In genomic region chr1:91166106-91166712, GRCh38 we compare ENCODE assay signal across 7 cellular contexts.
DNase-seq lines count a peak whose midpoint lies in the region; ATAC-seq and TF ChIP-seq lines count a peak whose summit lies in the region.

No MANE protein-coding gene starts in this region.

- no peaks in the 10 kb centered on the region for H3K9me3 Mint-ChIP-seq in WTC11
- H3K9me3 Mint-ChIP-seq in naive thymus-derived CD4-positive, alpha-beta T cell: no peaks in the 10 kb centered on the region

- DNase-seq in GF-D8 (lab: John Stamatoyannopoulos, UW) (peak; percentile 12), NCI-H2196 (lab: John Stamatoyannopoulos, UW; ENCODE audit: unreplicated experiment) (peak; percentile 63), WTC11 (ENCODE audit: low spot score) (peak; percentile 68), esophagus squamous epithelium (lab: John Stamatoyannopoulos, UW) (no peak)
- peak in 5 of 9 donors; percentile 4 to 13 (median 7) for DNase-seq in naive thymus-derived CD4-positive, alpha-beta T cell

- POLR2A ChIA-PET in WTC11 (lab: Charles Lee): interaction anchor here (0.7 kb wide), 1 partner anchor 112 kb away, joined by 3 read pairs; no protein-coding TSS in a partner anchor
- POLR2A ChIA-PET in naive thymus-derived CD4-positive, alpha-beta T cell (lab: Charles Lee): no interaction called here

- no peak overlapping the region for H3K4me3 Mint-ChIP-seq in WTC11
- H3K4me3 Mint-ChIP-seq in naive thymus-derived CD4-positive, alpha-beta T cell: no peak overlapping the region

- H3K27ac Mint-ChIP-seq in WTC11: no peak overlapping the region
- no peak overlapping the region for H3K27ac Mint-ChIP-seq in naive thymus-derived CD4-positive, alpha-beta T cell

- 8 to 11% methylated on average over 6 of the region's 6 CpGs for WGBS in esophagus squamous epithelium, 2 donors

- no peaks in the 10 kb centered on the region for H3K36me3 Mint-ChIP-seq in WTC11
- no peaks in the 10 kb centered on the region for H3K36me3 Mint-ChIP-seq in naive thymus-derived CD4-positive, alpha-beta T cell

- H3K36me3 ChIP-seq in esophagus squamous epithelium: no peaks in the 10 kb centered on the region
- no peaks in the 10 kb centered on the region for H3K36me3 ChIP-seq in naive thymus-derived CD4-positive, alpha-beta T cell (ENCODE audit: control insufficient read depth in 2 of 3, insufficient read depth in 3 of 3, low read length in 3 of 3)

- TF ChIP-seq CTCF in WTC11 (IDR thresholded peaks at IDR 0.05) (peak; percentile 79), esophagus squamous epithelium (IDR thresholded peaks at IDR 0.05) (peak; percentile 29 to 74 (median 62))

- no peaks in the 10 kb centered on the region for H3K9me3 ChIP-seq in esophagus squamous epithelium
- no peaks in the 10 kb centered on the region for H3K9me3 ChIP-seq in naive thymus-derived CD4-positive, alpha-beta T cell (ENCODE audit: control insufficient read depth in 2 of 3, low read length in 3 of 3)

- H3K27me3 ChIP-seq in esophagus squamous epithelium: no peaks in the 10 kb centered on the region
- no peaks in the 10 kb centered on the region for H3K27me3 ChIP-seq in naive thymus-derived CD4-positive, alpha-beta T cell (ENCODE audit: control insufficient read depth in 2 of 2, insufficient read depth in 2 of 2, low read length in 2 of 2)

- ATAC-seq in HG02642 (IDR thresholded peaks at IDR 0.05; ENCODE audit: poor library complexity, unreplicated experiment) (peak; percentile 42), WTC11 (peak; percentile 33), HG03139 (IDR thresholded peaks at IDR 0.05; ENCODE audit: unreplicated experiment) (no peak)
- peak; percentile 51 for ATAC-seq in naive thymus-derived CD4-positive, alpha-beta T cell

- TF ChIP-seq POLR2A in esophagus squamous epithelium (IDR thresholded peaks at IDR 0.05): no peak

- CTCF ChIA-PET in WTC11 (lab: Charles Lee): interaction anchor here (0.6 to 5.8 kb wide), 85 partner anchors 9 to 1203 kb away, joined by 3 to 220 read pairs (median 6); partner anchors contain the start of genes HFM1 and ZNF644
- CTCF ChIA-PET in naive thymus-derived CD4-positive, alpha-beta T cell (lab: Charles Lee): interaction anchor here (0.6 to 2.6 kb wide), 12 partner anchors 9 to 1384 kb away, joined by 3 to 9 read pairs (median 3); no protein-coding TSS in a partner anchor

- intact Hi-C loops in esophagus squamous epithelium (cut with DNase I): no loop called here
- intact Hi-C loops in naive thymus-derived CD4-positive, alpha-beta T cell (cut with micrococcal nuclease): loop anchor here (2.0 to 10.0 kb wide), 10 partner anchors 111 to 1129 kb away; partner anchors contain the start of genes CDC7 (in 1 of the 2), GLMN (in 1 of the 2) and RPAP2 (in 1 of the 2)

- H3K4me1 ChIP-seq in esophagus squamous epithelium: no peaks in the 10 kb centered on the region
- no peaks in the 10 kb centered on the region for H3K4me1 ChIP-seq in naive thymus-derived CD4-positive, alpha-beta T cell (ENCODE audit: control insufficient read depth in 2 of 2, insufficient read depth in 2 of 2, low read length in 2 of 2)

- peaks cover 6% of the 10 kb centered on the region for H3K27me3 Mint-ChIP-seq in WTC11 (ENCODE audit: low read depth)
- H3K27me3 Mint-ChIP-seq in naive thymus-derived CD4-positive, alpha-beta T cell: peaks cover 0 to 8% (median 0%) of the 10 kb centered on the region in 5 donors

- no peak overlapping the region for H3K4me3 ChIP-seq in esophagus squamous epithelium
- H3K4me3 ChIP-seq in naive thymus-derived CD4-positive, alpha-beta T cell (ENCODE audit: low read length): no peak overlapping the region

- H3K4me1 Mint-ChIP-seq in WTC11: peaks cover 25% of the 10 kb centered on the region
- peaks cover 0 to 6% (median 0%) of the 10 kb centered on the region in 7 donors for H3K4me1 Mint-ChIP-seq in naive thymus-derived CD4-positive, alpha-beta T cell

- H3K27ac ChIP-seq in esophagus squamous epithelium: no peak overlapping the region
- H3K27ac ChIP-seq in naive thymus-derived CD4-positive, alpha-beta T cell (ENCODE audit: low read depth, low read length): no peak overlapping the region

TF ChIP-seq in WTC11, 78 proteins besides CTCF, POLR2A, EP300 and RAD21:
- TF ChIP-seq ZNF121 (CRISPR knock-in tag; IDR thresholded peaks at IDR 0.05) (no peak), ZNF423 (CRISPR knock-in tag; IDR thresholded peaks at IDR 0.05) (no peak), FOXP4 (CRISPR knock-in tag; IDR thresholded peaks at IDR 0.05) (no peak), PREB (CRISPR knock-in tag; IDR thresholded peaks at IDR 0.05; ENCODE audit: borderline replicate concordance) (no peak), RELA (CRISPR knock-in tag; IDR thresholded peaks at IDR 0.05; ENCODE audit: borderline replicate concordance) (no peak), ZNF512 (CRISPR knock-in tag; IDR thresholded peaks at IDR 0.05; ENCODE audit: borderline replicate concordance) (no peak), JUN (CRISPR knock-in tag; IDR thresholded peaks at IDR 0.05) (no peak), TEAD1 (CRISPR knock-in tag; IDR thresholded peaks at IDR 0.05) (no peak), JAZF1 (CRISPR knock-in tag; IDR thresholded peaks at IDR 0.05) (no peak), ZNF425 (CRISPR knock-in tag; conservative IDR thresholded peaks at IDR 0.05) (no peak), SMAD4 (CRISPR knock-in tag; IDR thresholded peaks at IDR 0.05) (no peak), FOXP1 (CRISPR knock-in tag; IDR thresholded peaks at IDR 0.05; ENCODE audit: borderline replicate concordance) (no peak), USF1 (CRISPR knock-in tag; IDR thresholded peaks at IDR 0.05) (no peak)
